ENCODE assay signal across 8 cellular contexts in the genomic region with DNA sequence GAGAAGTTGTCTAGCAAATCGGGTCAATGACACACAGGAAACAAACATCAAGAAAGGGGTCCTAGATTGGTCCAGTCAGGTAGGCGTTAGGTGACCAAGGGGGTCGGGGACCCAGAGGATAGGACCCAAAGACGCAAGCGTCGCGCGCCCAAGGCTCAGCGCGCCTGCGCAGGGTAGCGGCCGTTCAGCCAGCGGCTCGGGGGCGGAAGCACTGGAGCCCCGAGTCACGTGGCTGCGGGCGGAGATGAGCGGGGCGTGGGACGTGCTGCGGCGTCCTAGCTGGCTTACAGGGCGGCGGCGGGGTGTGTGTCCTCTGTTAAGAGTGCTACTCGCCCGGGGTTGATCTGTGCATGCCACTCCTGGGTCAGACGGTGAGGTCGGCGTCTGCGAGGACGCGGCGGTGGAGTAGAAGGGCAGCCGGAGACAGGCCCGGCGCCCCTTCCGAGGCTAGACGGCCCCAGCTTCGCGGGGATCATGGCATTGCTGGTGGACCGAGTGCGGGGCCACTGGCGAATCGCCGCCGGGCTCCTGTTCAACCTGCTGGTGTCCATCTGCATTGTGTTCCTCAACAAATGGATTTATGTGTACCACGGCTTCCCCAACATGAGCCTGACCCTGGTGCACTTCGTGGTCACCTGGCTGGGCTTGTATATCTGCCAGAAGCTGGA. TPM values are rescaled to one million over a fixed set of nuclear protein-coding genes. Genes with fewer than 3 reads are reported as not detected.
A peak's percentile ranks its signal among the peaks of the same experiment; 100 is the strongest.
DNase-seq lines count a peak whose midpoint lies in the region; ATAC-seq and TF ChIP-seq lines count a peak whose summit lies in the region.

A gene (plus strand): TSS at position 273 of the 668 bp plus-strand sequence. CDS start 202 bp downstream, at position 475.

- peak within 1 kb of the TSS; percentile 95 for H2AFZ ChIP-seq in OCI-LY3 (ENCODE audit: low read depth, low read length)

- peaks cover 10% of the 10 kb centered on the region for H3K36me3 ChIP-seq in OCI-LY3 (replicated peaks; ENCODE audit: low read depth, low read length)

- peaks cover 9% of the 10 kb centered on the region for H3K79me2 ChIP-seq in OCI-LY3 (ENCODE audit: low read length)

- no peaks in the 10 kb centered on the region for H3K9me3 ChIP-seq in OCI-LY3 (ENCODE audit: insufficient read depth, low read length)

- no peaks in the 10 kb centered on the region; the same call in 1 of the 2 replicates for H4K20me1 ChIP-seq in OCI-LY3 (ENCODE audit: insufficient read depth, low read length)

- H3K4me3 ChIP-seq in OCI-LY3 (ENCODE audit: low read length) (peak within 1 kb of the TSS; percentile 94), epithelial cell of proximal tubule (ENCODE audit: low read depth, low read length) (peak within 1 kb of the TSS; percentile 91)

- peak; percentile 97 for ATAC-seq in GM21526 (IDR thresholded peaks at IDR 0.05; ENCODE audit: low FRiP score, unreplicated experiment)

- H3K9ac ChIP-seq in OCI-LY3 (ENCODE audit: low read length): peak within 1 kb of the TSS; percentile 79

- no peak for TF ChIP-seq CTCF in OCI-LY3 (IDR thresholded peaks at IDR 0.05; ENCODE audit: low read depth, low read length)
- TF ChIP-seq CTCF in epithelial cell of proximal tubule (conservative IDR thresholded peaks at IDR 0.05; ENCODE audit: low read depth, low read length): no peak

- H3K4me2 ChIP-seq in OCI-LY3 (ENCODE audit: low read length): peak within 1 kb of the TSS; percentile 86

- peak within 1 kb of the TSS; percentile 43 for H3K27ac ChIP-seq in OCI-LY3 (ENCODE audit: low read length)

- peak; percentile 95 for DNase-seq in DMS 273 (lab: John Stamatoyannopoulos, UW; ENCODE audit: unreplicated experiment)
- peak; percentile 93 for DNase-seq in HuH-7.5 (ENCODE audit: low spot score)
- peak; percentile 82 for DNase-seq in activated T-cell treated with anti-CD3 and anti-CD28 coated beads for 4 hours
- no peak for DNase-seq in epithelial cell of proximal tubule (ENCODE audit: low read depth)
- DNase-seq in mucosa of gallbladder (ENCODE audit: low spot score): peak; percentile 92
- DNase-seq in stimulated activated CD8-positive, alpha-beta memory T cell treated with anti-CD3 and anti-CD28 coated beads, Interleukin-4, amount 100 ng/mL, for 24 hours (ENCODE audit: low read depth): peak; percentile 90

- no peaks in the 10 kb centered on the region for H3K27me3 ChIP-seq in OCI-LY3 (ENCODE audit: low read depth, low read length)

- peaks cover 4% of the 10 kb centered on the region; the same call in 1 of the 2 replicates for H3K4me1 ChIP-seq in OCI-LY3 (ENCODE audit: low read length)

RNA-seq across cellular contexts. Expression of the gene that starts here (rescaled TPM):
- total RNA-seq in epithelial cell of proximal tubule: 3.8 and 5.6 TPM in 2 replicates
- total RNA-seq in mucosa of gallbladder: 6.1 TPM
